Comparison of ENCODE assay signal across 17 cellular contexts in the genomic region with DNA sequence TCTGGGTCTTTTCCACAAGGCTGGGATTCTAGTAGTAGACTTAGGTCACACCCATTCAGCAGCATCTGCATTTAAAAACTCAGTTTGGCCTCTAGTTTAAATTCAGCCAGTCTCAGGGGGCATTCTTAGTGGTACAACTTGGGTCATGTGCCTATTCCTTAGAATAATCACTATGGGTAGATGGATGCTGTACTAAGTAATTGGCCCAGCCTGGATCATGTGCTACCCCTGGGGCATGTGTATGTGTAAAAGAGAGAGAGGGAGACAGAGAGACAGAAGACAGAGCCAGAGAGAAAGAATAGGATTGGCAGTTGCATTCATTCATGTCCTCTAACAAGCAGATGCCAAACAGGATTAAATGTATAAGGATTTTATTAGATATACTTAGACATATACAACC. TPM values are rescaled to one million over a fixed set of nuclear protein-coding genes. Genes with fewer than 3 reads are reported as not detected.
DNase-seq lines count a peak whose midpoint lies in the region; ATAC-seq, FAIRE-seq and TF ChIP-seq lines count a peak whose summit lies in the region.
"Had no signal": no experiment of that assay in that cellular context is flagged by ENCODE, and none has a peak within 500 bp of the region (broad histone marks: within the 10 kb centered on the region; RNA-seq: fewer than 3 reads in every experiment).

No MANE protein-coding gene starts in this region.

- in situ Hi-C loops in HepG2 (cut with HindIII; ENCODE audit: extremely low pct_ligation_motif_present, low pct_unique_long_range_greater_than_20kb): no loop called here

- H3K4me3 ChIP-seq in PC-3 (ENCODE audit: low read length): no peak overlapping the region
- H3K4me3 ChIP-seq in endothelial cell of umbilical vein (replicated peaks in 1 of 3; ENCODE audit: insufficient read depth in 1 of 3, low read depth in 1 of 3, low read length in 3 of 3): no peak overlapping the region
- no peak overlapping the region for H3K4me3 ChIP-seq in mesenchymal stem cell (ENCODE audit: insufficient read depth in 1 of 2, low read depth in 1 of 2, low read length in 2 of 2)
- no peak overlapping the region for H3K4me3 ChIP-seq in HepG2 (replicated peaks in 1 of 3; ENCODE audit: insufficient read depth in 1 of 3, low read depth in 2 of 3, low read length in 3 of 3)
- H3K4me3 ChIP-seq: GM23248 had no signal

- H3K79me2 ChIP-seq in PC-3 (ENCODE audit: low read length): no peaks in the 10 kb centered on the region
- H3K79me2 ChIP-seq in endothelial cell of umbilical vein (ENCODE audit: control insufficient read depth, insufficient read depth, low read length): no peaks in the 10 kb centered on the region
- H3K79me2 ChIP-seq in HepG2 (ENCODE audit: insufficient read depth, low read length): no peaks in the 10 kb centered on the region

- no peak overlapping the region for H2BK5ac ChIP-seq in mesenchymal stem cell (ENCODE audit: low read depth, low read length, poor library complexity, severe bottlenecking)

- no peak for ATAC-seq in PC-3
- ATAC-seq in HepG2: no peak
- ATAC-seq: HCT116 had no signal

- H3K4me2 ChIP-seq in PC-3 (ENCODE audit: low read length) (no peak overlapping the region), endothelial cell of umbilical vein (ENCODE audit: insufficient read depth, low read length) (no peak overlapping the region), mesenchymal stem cell (ENCODE audit: low read length, poor library complexity, severe bottlenecking) (no peak overlapping the region), HepG2 (ENCODE audit: low read depth, low read length) (no peak overlapping the region)

- H3K9me2 ChIP-seq in PC-3 (replicated peaks; ENCODE audit: low read length): no peaks in the 10 kb centered on the region

- no peak overlapping the region for H2BK120ac ChIP-seq in mesenchymal stem cell (ENCODE audit: low read depth, low read length)

- no peak overlapping the region for H2AK5ac ChIP-seq in mesenchymal stem cell (ENCODE audit: low read length, severe bottlenecking)

- DNase-seq in NCI-H69 (lab: John Stamatoyannopoulos, UW): peak; percentile 16
- DNase-seq in PC-3: peak; percentile 1
- DNase-seq in endothelial cell of umbilical vein (ENCODE audit: low read depth, low spot score): peak; percentile 0
- no peak for DNase-seq in mesenchymal stem cell
- DNase-seq in HepG2 (ENCODE audit: low spot score): no peak
- no peak for DNase-seq in RPMI8226
- DNase-seq: C1 segment of cervical spinal cord; Calu3; CD4-positive, alpha-beta memory T cell; COR-L47; DMS53; DMS79 treated with DMSO at 0.1 percent for 48 hours; GM23248; H9 had no signal

- dilution Hi-C loops in endothelial cell of umbilical vein (cut with MboI; ENCODE audit: extremely low pct_ligation_motif_present, low sequenced_read_pairs): no loop called here

- CTCF ChIA-PET in PC-3 (lab: Charles Lee): no interaction called here
- CTCF ChIA-PET in endothelial cell of umbilical vein (lab: Charles Lee): no interaction called here
- CTCF ChIA-PET in HepG2 (lab: Yijun Ruan, JAX; ENCODE audit: low intra/inter-chr PET ratio, low total read pairs): no interaction called here

- FAIRE-seq in endothelial cell of umbilical vein (lab: Jason Lieb, UNC) (no peak), HepG2 (lab: Jason Lieb, UNC) (no peak)
- FAIRE-seq: G401.6, GM12892 had no signal

- TF ChIP-seq EP300 in HepG2 (IDR thresholded peaks at IDR 0.05; ENCODE audit: low read depth in 2 of 2, low read length in 2 of 2) (no peak), HepG2 (CRISPR knock-in tag; IDR thresholded peaks at IDR 0.05; ENCODE audit: borderline replicate concordance) (no peak)

- no peaks in the 10 kb centered on the region for H3K9me1 ChIP-seq in endothelial cell of umbilical vein (replicated peaks; ENCODE audit: control insufficient read depth, extremely low read depth, insufficient read depth, low read length)

- H2BK15ac ChIP-seq in mesenchymal stem cell (ENCODE audit: low read depth, poor library complexity, severe bottlenecking): no peak overlapping the region

- no peak overlapping the region for H4K8ac ChIP-seq in mesenchymal stem cell (ENCODE audit: low read length)

- H3K9ac ChIP-seq in PC-3 (ENCODE audit: low read length): no peak overlapping the region
- no peak overlapping the region for H3K9ac ChIP-seq in endothelial cell of umbilical vein (replicated peaks; ENCODE audit: extremely low read depth, insufficient read depth, low read length)
- no peak overlapping the region for H3K9ac ChIP-seq in mesenchymal stem cell (ENCODE audit: low read length)
- H3K9ac ChIP-seq in HepG2 (ENCODE audit: insufficient read depth, low read depth, low read length): no peak overlapping the region
- H3K9ac ChIP-seq: GM23248 had no signal

- H3K36me3 ChIP-seq in PC-3 (ENCODE audit: low read depth, low read length): no peaks in the 10 kb centered on the region
- no peaks in the 10 kb centered on the region for H3K36me3 ChIP-seq in endothelial cell of umbilical vein (ENCODE audit: control insufficient read depth in 2 of 2, extremely low read depth in 1 of 2, insufficient read depth in 2 of 2, low read length in 2 of 2)
- H3K36me3 ChIP-seq in mesenchymal stem cell (ENCODE audit: control insufficient read depth in 1 of 2, insufficient read depth in 2 of 2, low read depth in 1 of 2, low read length in 2 of 2): no peaks in the 10 kb centered on the region
- H3K36me3 ChIP-seq in HepG2 (replicated peaks in 1 of 2; ENCODE audit: control insufficient read depth in 1 of 2, insufficient read depth in 2 of 2, low read length in 2 of 2): no peaks in the 10 kb centered on the region

- TF ChIP-seq RAD21 in HepG2 (CRISPR knock-in tag; IDR thresholded peaks at IDR 0.05): no peak

- H3K14ac ChIP-seq in mesenchymal stem cell (ENCODE audit: low read length in 2 of 2): no peak overlapping the region

- no peaks in the 10 kb centered on the region for H3K9me3 ChIP-seq in PC-3 (ENCODE audit: low read length)
- H3K9me3 ChIP-seq in endothelial cell of umbilical vein (replicated peaks; ENCODE audit: control insufficient read depth, insufficient read depth, low read length): no peaks in the 10 kb centered on the region
- H3K9me3 ChIP-seq in mesenchymal stem cell (ENCODE audit: control insufficient read depth, low read length): peaks cover 11% of the 10 kb centered on the region
- H3K9me3 ChIP-seq in HepG2 (ENCODE audit: low read length): no peaks in the 10 kb centered on the region

- no peaks in the 10 kb centered on the region for H3K79me1 ChIP-seq in mesenchymal stem cell (replicated peaks; ENCODE audit: low read length, poor library complexity, severe bottlenecking)

- peaks cover 14% of the 10 kb centered on the region for H3K4me1 ChIP-seq in PC-3 (ENCODE audit: insufficient read depth, low read length)
- no peaks in the 10 kb centered on the region for H3K4me1 ChIP-seq in endothelial cell of umbilical vein (ENCODE audit: control insufficient read depth, extremely low read depth, insufficient read depth, low read length)
- H3K4me1 ChIP-seq in mesenchymal stem cell (ENCODE audit: control insufficient read depth, insufficient read depth, low read depth, low read length): no peaks in the 10 kb centered on the region
- H3K4me1 ChIP-seq in HepG2 (ENCODE audit: insufficient read depth, low read length): no peaks in the 10 kb centered on the region

- H4K91ac ChIP-seq in mesenchymal stem cell (ENCODE audit: low read length): no peak overlapping the region

- H2BK12ac ChIP-seq in mesenchymal stem cell (ENCODE audit: low read length in 2 of 2): no peak overlapping the region

- no peak overlapping the region for H2AFZ ChIP-seq in PC-3 (ENCODE audit: low read length)
- no peak overlapping the region for H2AFZ ChIP-seq in endothelial cell of umbilical vein (ENCODE audit: low read depth, low read length)
- no peak overlapping the region for H2AFZ ChIP-seq in mesenchymal stem cell (ENCODE audit: low read depth, low read length)
- no peak overlapping the region for H2AFZ ChIP-seq in HepG2 (ENCODE audit: low read length)
- H2AFZ ChIP-seq: GM23248 had no signal

- intact Hi-C loops in PC-3 (cut with micrococcal nuclease): no loop called here
- intact Hi-C loops in endothelial cell of umbilical vein (cut with micrococcal nuclease): no loop called here
- intact Hi-C loops in HepG2 (cut with micrococcal nuclease; ENCODE audit: unreplicated experiment): no loop called here

- POLR2A ChIA-PET in PC-3 (lab: Charles Lee; ENCODE audit: unreplicated experiment) (no interaction called here), endothelial cell of umbilical vein (lab: Charles Lee) (no interaction called here), HepG2 (lab: Yijun Ruan, JAX) (no interaction called here)

- H3K27me3 ChIP-seq in PC-3 (ENCODE audit: low read length) (no peaks in the 10 kb centered on the region), endothelial cell of umbilical vein (ENCODE audit: control insufficient read depth in 2 of 2, insufficient read depth in 2 of 2, low read length in 2 of 2) (no peaks in the 10 kb centered on the region), mesenchymal stem cell (ENCODE audit: control insufficient read depth in 1 of 2, insufficient read depth in 1 of 2, low read length in 2 of 2) (no peaks in the 10 kb centered on the region), HepG2 (ENCODE audit: control insufficient read depth in 1 of 2, insufficient read depth in 2 of 2, low read length in 2 of 2) (no peaks in the 10 kb centered on the region; a peak in 1 of 5 replicates)

- no peaks in the 10 kb centered on the region for H3F3A ChIP-seq in PC-3 (ENCODE audit: low read length, unreplicated experiment)

- no peak overlapping the region for H3K23ac ChIP-seq in mesenchymal stem cell (ENCODE audit: low read length in 2 of 2)

- no peak overlapping the region for H3K18ac ChIP-seq in mesenchymal stem cell (ENCODE audit: low read depth in 1 of 2, low read length in 2 of 2)

- H3K27ac ChIP-seq in PC-3 (ENCODE audit: low read length): no peak overlapping the region
- H3K27ac ChIP-seq in endothelial cell of umbilical vein (ENCODE audit: insufficient read depth, low read depth, low read length): no peak overlapping the region
- no peak overlapping the region for H3K27ac ChIP-seq in mesenchymal stem cell (ENCODE audit: low read length, poor library complexity, severe bottlenecking)
- no peak overlapping the region for H3K27ac ChIP-seq in HepG2 (ENCODE audit: extremely low read length, insufficient read depth, low read length)
- H3K27ac ChIP-seq: GM23248 had no signal

- TF ChIP-seq CTCF in PC-3 (conservative IDR thresholded peaks at IDR 0.05; ENCODE audit: low read depth, low read length) (no peak), endothelial cell of umbilical vein (IDR thresholded peaks at IDR 0.05; ENCODE audit: extremely low read depth in 1 of 2, insufficient read depth in 1 of 2, low read depth in 1 of 2, low read length in 2 of 2) (no peak), HepG2 (CRISPR knock-in tag; IDR thresholded peaks at IDR 0.05) (no peak)

- TF ChIP-seq POLR2A in endothelial cell of umbilical vein (IDR thresholded peaks at IDR 0.05; ENCODE audit: low read depth, low read length) (no peak), HepG2 (IDR thresholded peaks at IDR 0.05; ENCODE audit: insufficient read depth in 1 of 2, low read depth in 2 of 2, low read length in 2 of 2) (no peak)

- H4K20me1 ChIP-seq in PC-3 (ENCODE audit: low read length) (no peaks in the 10 kb centered on the region), endothelial cell of umbilical vein (replicated peaks; ENCODE audit: control insufficient read depth, extremely low read depth, insufficient read depth, low read length) (no peaks in the 10 kb centered on the region), HepG2 (ENCODE audit: insufficient read depth, low read length) (no peaks in the 10 kb centered on the region)

- no TSS peak for BruUV-seq in PC-3 (replicated peaks; lab: Mats Ljungman, UMichigan)
- BruUV-seq in endothelial cell of umbilical vein (replicated peaks; lab: Mats Ljungman, UMichigan): no TSS peak
- no TSS peak for BruUV-seq in HepG2 (replicated peaks; lab: Mats Ljungman, UMichigan)

- H3K4ac ChIP-seq in mesenchymal stem cell (ENCODE audit: low read depth in 1 of 2, low read length in 2 of 2): no peak overlapping the region

RNA-seq across cellular contexts. Expression of a gene that starts 13.6 kb away (rescaled TPM):
- total RNA-seq in PC-3 (2014; rRNA removed): 3.5 and 5.2 TPM in 2 replicates
- total RNA-seq in endothelial cell of umbilical vein: 0.18 and 0.30 TPM in 2 replicates
- polyA plus RNA-seq in endothelial cell of umbilical vein: 0.08 TPM in 2 replicates
- 0.11 and 0.12 TPM in 2 replicates for polyA plus RNA-seq in endothelial cell of umbilical vein (2011; cell fraction: cytosol; rRNA removed)
- polyA plus RNA-seq in endothelial cell of umbilical vein (2011; cell fraction: nucleus; rRNA removed): 0.28 and 0.42 TPM in 2 replicates
- 3.9 and 5.3 TPM in 2 replicates for polyA plus RNA-seq in endothelial cell of umbilical vein (2012)
- polyA minus RNA-seq in endothelial cell of umbilical vein: 0.73 and 0.76 TPM in 2 replicates
- not detected for polyA minus RNA-seq in endothelial cell of umbilical vein (2011; cell fraction: cytosol; rRNA and poly(A)+ RNA removed)
- polyA minus RNA-seq in endothelial cell of umbilical vein (2011; cell fraction: nucleus; rRNA and poly(A)+ RNA removed): 0.87 and 1.3 TPM in 2 replicates
- polyA plus RNA-seq in mesenchymal stem cell (2013, experiment 1 of 2): 0.19 TPM
- 0.21 TPM for polyA plus RNA-seq in mesenchymal stem cell (2013, experiment 2 of 2)
- total RNA-seq in HepG2 (2016; rRNA removed; fragmentation: Illumina TruSeq; extraction: Trizol): not detected in 2 replicates
- total RNA-seq in HepG2 (2016; cell fraction: cytosol; rRNA removed; fragmentation: Illumina TruSeq; extraction: Trizol; ENCODE audit: low read depth): not detected in 2 replicates
- total RNA-seq in HepG2 (2016; cell fraction: insoluble cytoplasmic fraction; rRNA removed; fragmentation: Illumina TruSeq; extraction: Trizol): not detected in 2 replicates
- total RNA-seq in HepG2 (2016; cell fraction: membrane; rRNA removed; fragmentation: Illumina TruSeq; extraction: Trizol): not detected in 2 replicates
- total RNA-seq in HepG2 (2016; cell fraction: nucleus; rRNA removed; fragmentation: Illumina TruSeq; extraction: Trizol): not detected in 2 replicates
- polyA plus RNA-seq in HepG2 (2011; rRNA removed): not detected in 2 replicates
- not detected in 2 replicates for polyA plus RNA-seq in HepG2 (2011; cell fraction: cytosol; rRNA removed)
- polyA plus RNA-seq in HepG2 (2011; cell fraction: nucleus; rRNA removed): not detected in 2 replicates
- not detected in 2 replicates for polyA plus RNA-seq in HepG2 (2012)
- not detected in 2 replicates for polyA plus RNA-seq in HepG2 (2016; cell fraction: cytosol; fragmentation: Illumina TruSeq; extraction: Trizol; ENCODE audit: low read depth)
- polyA plus RNA-seq in HepG2 (2016; cell fraction: insoluble cytoplasmic fraction; fragmentation: Illumina TruSeq; extraction: Trizol; ENCODE audit: low read depth): not detected in 2 replicates
- not detected in 2 replicates for polyA plus RNA-seq in HepG2 (2016; cell fraction: membrane; fragmentation: Illumina TruSeq; extraction: Trizol; ENCODE audit: low read depth)
- polyA plus RNA-seq in HepG2 (2016; cell fraction: nucleus; fragmentation: Illumina TruSeq; extraction: Trizol; ENCODE audit: insufficient read depth, low read depth): not detected in 2 replicates
- not detected in 2 replicates for polyA minus RNA-seq in HepG2 (2011; rRNA and poly(A)+ RNA removed; ENCODE audit: low replicate concordance)
- polyA minus RNA-seq in HepG2 (2011; cell fraction: cytosol; rRNA and poly(A)+ RNA removed): not detected in 2 replicates
- not detected in 2 replicates for polyA minus RNA-seq in HepG2 (2011; cell fraction: nucleus; rRNA and poly(A)+ RNA removed)
- total RNA-seq: CD4-positive, alpha-beta memory T cell had no signal
- polyA plus RNA-seq: CD4-positive, alpha-beta memory T cell had no signal

Comparison
In these comparisons a context has a peak if more than half of its experiments do, and no peak if none do; other contexts are left out.
1. DNase-seq: peak in NCI-H69 (single experiment), PC-3 (single experiment) and endothelial cell of umbilical vein (single experiment); none in mesenchymal stem cell (single experiment), HepG2 (single experiment) and RPMI8226 (single experiment).